13 cellular contexts compared by ENCODE assay signal in the genomic region with DNA sequence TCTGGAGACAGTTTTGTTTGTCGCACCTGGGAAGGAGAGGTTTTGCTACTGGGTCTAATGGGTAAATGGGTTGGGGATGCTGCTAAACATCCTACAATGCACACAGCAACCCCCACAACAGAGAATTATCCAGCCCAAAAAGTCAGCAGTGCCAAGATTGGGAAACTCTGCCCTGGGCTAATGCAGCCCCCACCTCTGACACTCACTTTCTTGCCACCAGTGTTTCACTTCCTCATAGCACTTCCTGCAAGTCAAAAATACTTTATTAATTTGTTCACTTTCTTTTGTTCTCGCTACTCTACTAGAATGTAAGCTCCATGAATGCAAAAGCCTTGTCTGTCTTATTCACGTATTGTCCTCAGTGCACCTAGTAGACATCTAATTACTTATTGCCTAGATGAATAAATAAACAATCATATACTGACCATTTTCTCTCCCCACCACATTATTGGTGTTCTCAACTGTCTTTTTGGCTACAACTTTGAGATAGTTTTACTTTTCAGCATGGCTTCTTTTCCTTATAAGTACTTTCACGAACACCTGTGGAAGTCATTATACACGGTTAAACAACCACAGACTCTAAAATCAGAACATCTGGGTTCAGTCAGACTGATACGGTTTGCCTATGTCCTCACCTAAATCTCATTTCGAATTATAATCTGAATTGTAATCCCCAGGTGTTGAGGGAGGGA.
DNase-seq lines count a peak whose midpoint lies in the region; ATAC-seq and TF ChIP-seq lines count a peak whose summit lies in the region.
"Had no signal": no experiment of that assay in that cellular context is flagged by ENCODE, and none has a peak within 500 bp of the region (broad histone marks: within the 10 kb centered on the region; RNA-seq: fewer than 3 reads in every experiment).

No MANE protein-coding gene starts in this region.

- TF ChIP-seq CTCF in activated CD8-positive, alpha-beta T cell treated with anti-CD3 and anti-CD28 coated beads for 36 hours (IDR thresholded peaks at IDR 0.05) = no peak

- no peaks in the 10 kb centered on the region for H3K36me3 ChIP-seq in BLaER1 treated with 17β-estradiol and CSF1 and Interleukin-3, amounts not matched to agents 10 nM and 100 nM
- H3K36me3 ChIP-seq: left ventricle myocardium inferior had no signal

- peaks cover 15 to 22% (median 17%) of the 10 kb centered on the region in 10 experiments for H3K4me1 ChIP-seq in BLaER1 treated with 17β-estradiol and CSF1 and Interleukin-3, amounts not matched to agents 10 nM and 100 nM
- H3K4me1 ChIP-seq: left ventricle myocardium inferior had no signal

- peak; percentile 89 to 91 for DNase-seq in NOMO-1 (lab: John Stamatoyannopoulos, UW; ENCODE audit: unreplicated experiment in 2 of 2)
- no peak for DNase-seq in activated CD4-positive, alpha-beta memory T cell treated with anti-CD3 and anti-CD28 coated beads for 36 hours
- DNase-seq in stimulated activated naive CD8-positive, alpha-beta T cell treated with anti-CD3 and anti-CD28 coated beads, Interleukin-15, Interleukin-2, amounts not matched to agents 100 U/mL and 50 U/mL, for 24 hours = no peak
- DNase-seq in activated CD8-positive, alpha-beta T cell treated with anti-CD3 and anti-CD28 coated beads for 36 hours = no peak
- DNase-seq in dedifferentiated amniotic fluid mesenchymal stem cell (ENCODE audit: extremely low spot score) = no peak
- DNase-seq: activated CD4-positive, alpha-beta T cell treated with anti-CD3 and anti-CD28 coated beads for 4 hours; DND-41; left ventricle myocardium inferior; NCI-H2171 had no signal

- H3K27ac ChIP-seq in BLaER1 treated with 17β-estradiol and CSF1 and Interleukin-3, amounts not matched to agents 10 nM and 100 nM = peak overlapping the region in 10 of 11 experiments; percentile 2 to 86 (median 84); a peak in 19 of 22 replicates
- H3K27ac ChIP-seq: left ventricle myocardium inferior had no signal

- ATAC-seq in GM19397 (IDR thresholded peaks at IDR 0.05; ENCODE audit: unreplicated experiment) (peak; percentile 70), HG03060 (IDR thresholded peaks at IDR 0.05; ENCODE audit: low read depth, unreplicated experiment) (peak; percentile 85)
- no peak for ATAC-seq in stimulated activated naive CD8-positive, alpha-beta T cell treated with anti-CD3 and anti-CD28 coated beads, Interleukin-15, Interleukin-2, amounts not matched to agents 100 U/mL and 50 U/mL, for 24 hours
- ATAC-seq in activated CD8-positive, alpha-beta T cell treated with anti-CD3 and anti-CD28 coated beads for 36 hours = no peak

- no peak overlapping the region for H3K4me3 Mint-ChIP-seq in activated CD4-positive, alpha-beta memory T cell treated with anti-CD3 and anti-CD28 coated beads for 36 hours
- H3K4me3 Mint-ChIP-seq in activated CD8-positive, alpha-beta T cell treated with anti-CD3 and anti-CD28 coated beads for 36 hours = no peak overlapping the region
- H3K4me3 Mint-ChIP-seq: activated naive CD4-positive, alpha-beta T cell treated with anti-CD3 and anti-CD28 coated beads, Interleukin-2, amount 50 U/mL, for 24 hours had no signal

- no peaks in the 10 kb centered on the region for H3K27me3 Mint-ChIP-seq in activated CD4-positive, alpha-beta memory T cell treated with anti-CD3 and anti-CD28 coated beads for 36 hours
- no peaks in the 10 kb centered on the region for H3K27me3 Mint-ChIP-seq in activated CD8-positive, alpha-beta T cell treated with anti-CD3 and anti-CD28 coated beads for 36 hours

- CTCF ChIA-PET in activated CD4-positive, alpha-beta memory T cell treated with anti-CD3 and anti-CD28 coated beads for 36 hours (lab: Charles Lee) = no interaction called here
- CTCF ChIA-PET in activated CD8-positive, alpha-beta T cell treated with anti-CD3 and anti-CD28 coated beads for 36 hours (lab: Charles Lee) = no interaction called here

- peak overlapping the region in 9 of 11 experiments; percentile 5 to 69 (median 58); a peak in 14 of 22 replicates for H3K9ac ChIP-seq in BLaER1 treated with 17β-estradiol and CSF1 and Interleukin-3, amounts not matched to agents 10 nM and 100 nM

- intact Hi-C loops in activated CD4-positive, alpha-beta memory T cell treated with anti-CD3 and anti-CD28 coated beads for 36 hours (cut with micrococcal nuclease) = no loop called here
- intact Hi-C loops in activated CD8-positive, alpha-beta T cell treated with anti-CD3 and anti-CD28 coated beads for 36 hours (cut with micrococcal nuclease) = no loop called here

- H3K36me3 Mint-ChIP-seq in activated CD4-positive, alpha-beta memory T cell treated with anti-CD3 and anti-CD28 coated beads for 36 hours = no peaks in the 10 kb centered on the region
- no peaks in the 10 kb centered on the region for H3K36me3 Mint-ChIP-seq in activated CD8-positive, alpha-beta T cell treated with anti-CD3 and anti-CD28 coated beads for 36 hours (ENCODE audit: low read depth)
- H3K36me3 Mint-ChIP-seq: activated naive CD4-positive, alpha-beta T cell treated with anti-CD3 and anti-CD28 coated beads, Interleukin-2, amount 50 U/mL, for 24 hours had no signal

- POLR2A ChIA-PET in activated CD4-positive, alpha-beta memory T cell treated with anti-CD3 and anti-CD28 coated beads for 36 hours (lab: Charles Lee) = no interaction called here
- POLR2A ChIA-PET in activated CD8-positive, alpha-beta T cell treated with anti-CD3 and anti-CD28 coated beads for 36 hours (lab: Charles Lee) = no interaction called here

- H3K9me3 ChIP-seq in BLaER1 treated with 17β-estradiol and CSF1 and Interleukin-3, amounts not matched to agents 10 nM and 100 nM (replicated peaks in 1 of 11) = peaks cover 0 to 5% (median 0%) of the 10 kb centered on the region in 11 experiments; a peak in 4 of 22 replicates
- H3K9me3 ChIP-seq: left ventricle myocardium inferior had no signal

- H3K27ac Mint-ChIP-seq in activated CD4-positive, alpha-beta memory T cell treated with anti-CD3 and anti-CD28 coated beads for 36 hours = no peak overlapping the region
- no peak overlapping the region for H3K27ac Mint-ChIP-seq in activated CD8-positive, alpha-beta T cell treated with anti-CD3 and anti-CD28 coated beads for 36 hours
- H3K27ac Mint-ChIP-seq: activated naive CD4-positive, alpha-beta T cell treated with anti-CD3 and anti-CD28 coated beads, Interleukin-2, amount 50 U/mL, for 24 hours had no signal

- no peaks in the 10 kb centered on the region for H3K4me1 Mint-ChIP-seq in activated CD4-positive, alpha-beta memory T cell treated with anti-CD3 and anti-CD28 coated beads for 36 hours (ENCODE audit: low read depth)
- H3K4me1 Mint-ChIP-seq in activated CD8-positive, alpha-beta T cell treated with anti-CD3 and anti-CD28 coated beads for 36 hours (ENCODE audit: low read depth) = no peaks in the 10 kb centered on the region
- H3K4me1 Mint-ChIP-seq: activated naive CD4-positive, alpha-beta T cell treated with anti-CD3 and anti-CD28 coated beads, Interleukin-2, amount 50 U/mL, for 24 hours had no signal

- peak overlapping the region; percentile 56 to 87 (median 76) for H3K4me2 ChIP-seq in BLaER1 treated with 17β-estradiol and CSF1 and Interleukin-3, amounts not matched to agents 10 nM and 100 nM

- peak overlapping the region in 6 of 10 experiments; percentile 5 to 33 (median 28); a peak in 6 of 20 replicates for H3K4me3 ChIP-seq in BLaER1 treated with 17β-estradiol and CSF1 and Interleukin-3, amounts not matched to agents 10 nM and 100 nM
- H3K4me3 ChIP-seq: left ventricle myocardium inferior had no signal

- H4K20me1 ChIP-seq in BLaER1 treated with 17β-estradiol and CSF1 and Interleukin-3, amounts not matched to agents 10 nM and 100 nM = no peaks in the 10 kb centered on the region

- H3K27me3 ChIP-seq in BLaER1 treated with 17β-estradiol and CSF1 and Interleukin-3, amounts not matched to agents 10 nM and 100 nM = no peaks in the 10 kb centered on the region

- H3K9me3 Mint-ChIP-seq in activated CD4-positive, alpha-beta memory T cell treated with anti-CD3 and anti-CD28 coated beads for 36 hours = no peaks in the 10 kb centered on the region
- no peaks in the 10 kb centered on the region for H3K9me3 Mint-ChIP-seq in activated CD8-positive, alpha-beta T cell treated with anti-CD3 and anti-CD28 coated beads for 36 hours

Comparison
In these comparisons a context has a peak if more than half of its experiments do, and no peak if none do; other contexts are left out.
1. ATAC-seq: peak in GM19397 (single experiment) and HG03060 (single experiment); none in stimulated activated naive CD8-positive, alpha-beta T cell treated with anti-CD3 and anti-CD28 coated beads, Interleukin-15, Interleukin-2, amounts not matched to agents 100 U/mL and 50 U/mL, for 24 hours (single experiment) and activated CD8-positive, alpha-beta T cell treated with anti-CD3 and anti-CD28 coated beads for 36 hours (single experiment).
2. DNase-seq: peak in NOMO-1 (2 of 2); none in activated CD4-positive, alpha-beta memory T cell treated with anti-CD3 and anti-CD28 coated beads for 36 hours (single experiment), stimulated activated naive CD8-positive, alpha-beta T cell treated with anti-CD3 and anti-CD28 coated beads, Interleukin-15, Interleukin-2, amounts not matched to agents 100 U/mL and 50 U/mL, for 24 hours (single experiment), activated CD8-positive, alpha-beta T cell treated with anti-CD3 and anti-CD28 coated beads for 36 hours (single experiment) and dedifferentiated amniotic fluid mesenchymal stem cell (single experiment).